ENCODE assay signal across 1 cellular context in the genomic region with DNA sequence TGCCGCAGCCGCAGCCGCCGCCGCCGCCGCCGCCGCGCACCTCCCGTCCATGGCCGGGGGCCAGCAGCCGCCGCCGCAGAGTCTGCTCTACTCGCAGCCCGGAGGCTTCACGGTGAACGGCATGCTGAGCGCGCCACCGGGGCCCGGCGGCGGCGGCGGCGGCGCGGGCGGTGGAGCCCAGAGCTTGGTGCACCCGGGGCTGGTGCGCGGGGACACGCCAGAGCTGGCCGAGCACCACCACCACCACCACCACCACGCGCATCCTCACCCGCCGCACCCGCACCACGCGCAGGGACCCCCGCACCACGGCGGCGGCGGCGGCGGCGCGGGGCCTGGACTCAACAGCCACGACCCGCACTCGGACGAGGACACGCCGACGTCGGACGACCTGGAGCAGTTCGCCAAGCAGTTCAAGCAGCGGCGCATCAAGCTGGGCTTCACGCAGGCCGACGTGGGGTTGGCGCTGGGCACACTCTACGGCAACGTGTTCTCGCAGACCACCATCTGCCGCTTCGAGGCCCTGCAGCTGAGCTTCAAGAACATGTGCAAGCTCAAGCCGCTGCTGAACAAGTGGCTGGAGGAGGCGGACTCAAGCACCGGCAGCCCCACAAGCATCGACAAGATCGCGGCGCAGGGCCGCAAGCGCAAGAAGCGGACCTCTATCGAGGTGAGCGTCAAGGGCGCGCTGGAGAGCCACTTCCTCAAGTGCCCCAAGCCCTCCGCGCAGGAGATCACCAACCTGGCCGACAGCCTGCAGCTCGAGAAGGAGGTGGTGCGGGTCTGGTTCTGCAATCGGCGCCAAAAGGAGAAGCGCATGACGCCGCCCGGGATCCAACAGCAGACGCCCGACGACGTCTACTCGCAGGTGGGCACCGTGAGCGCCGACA.
TF ChIP-seq lines count a peak whose summit lies in the region.

No MANE protein-coding gene starts in this region.

TF ChIP-seq in HepG2, 621 proteins besides CTCF, POLR2A, EP300 and RAD21 (continued from another document):
- TF ChIP-seq, protein P1, sequence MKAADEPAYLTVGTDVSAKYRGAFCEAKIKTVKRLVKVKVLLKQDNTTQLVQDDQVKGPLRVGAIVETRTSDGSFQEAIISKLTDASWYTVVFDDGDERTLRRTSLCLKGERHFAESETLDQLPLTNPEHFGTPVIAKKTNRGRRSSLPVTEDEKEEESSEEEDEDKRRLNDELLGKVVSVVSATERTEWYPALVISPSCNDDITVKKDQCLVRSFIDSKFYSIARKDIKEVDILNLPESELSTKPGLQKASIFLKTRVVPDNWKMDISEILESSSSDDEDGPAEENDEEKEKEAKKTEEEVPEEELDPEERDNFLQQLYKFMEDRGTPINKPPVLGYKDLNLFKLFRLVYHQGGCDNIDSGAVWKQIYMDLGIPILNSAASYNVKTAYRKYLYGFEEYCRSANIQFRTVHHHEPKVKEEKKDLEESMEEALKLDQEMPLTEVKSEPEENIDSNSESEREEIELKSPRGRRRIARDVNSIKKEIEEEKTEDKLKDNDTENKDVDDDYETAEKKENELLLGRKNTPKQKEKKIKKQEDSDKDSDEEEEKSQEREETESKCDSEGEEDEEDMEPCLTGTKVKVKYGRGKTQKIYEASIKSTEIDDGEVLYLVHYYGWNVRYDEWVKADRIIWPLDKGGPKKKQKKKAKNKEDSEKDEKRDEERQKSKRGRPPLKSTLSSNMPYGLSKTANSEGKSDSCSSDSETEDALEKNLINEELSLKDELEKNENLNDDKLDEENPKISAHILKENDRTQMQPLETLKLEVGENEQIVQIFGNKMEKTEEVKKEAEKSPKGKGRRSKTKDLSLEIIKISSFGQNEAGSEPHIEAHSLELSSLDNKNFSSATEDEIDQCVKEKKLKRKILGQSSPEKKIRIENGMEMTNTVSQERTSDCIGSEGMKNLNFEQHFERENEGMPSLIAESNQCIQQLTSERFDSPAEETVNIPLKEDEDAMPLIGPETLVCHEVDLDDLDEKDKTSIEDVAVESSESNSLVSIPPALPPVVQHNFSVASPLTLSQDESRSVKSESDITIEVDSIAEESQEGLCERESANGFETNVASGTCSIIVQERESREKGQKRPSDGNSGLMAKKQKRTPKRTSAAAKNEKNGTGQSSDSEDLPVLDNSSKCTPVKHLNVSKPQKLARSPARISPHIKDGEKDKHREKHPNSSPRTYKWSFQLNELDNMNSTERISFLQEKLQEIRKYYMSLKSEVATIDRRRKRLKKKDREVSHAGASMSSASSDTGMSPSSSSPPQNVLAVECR (CRISPR knock-in tag; IDR thresholded peaks at IDR 0.05; ENCODE audit: borderline replicate concordance): no peak
- TF ChIP-seq CBX5 (CRISPR knock-in tag; IDR thresholded peaks at IDR 0.05; ENCODE audit: borderline replicate concordance): no peak
- TF ChIP-seq TGIF2 (CRISPR knock-in tag; IDR thresholded peaks at IDR 0.05): no peak
- no peak for TF ChIP-seq NFE2L1 (CRISPR knock-in tag; IDR thresholded peaks at IDR 0.05; ENCODE audit: borderline replicate concordance)
- TF ChIP-seq, protein P2, sequence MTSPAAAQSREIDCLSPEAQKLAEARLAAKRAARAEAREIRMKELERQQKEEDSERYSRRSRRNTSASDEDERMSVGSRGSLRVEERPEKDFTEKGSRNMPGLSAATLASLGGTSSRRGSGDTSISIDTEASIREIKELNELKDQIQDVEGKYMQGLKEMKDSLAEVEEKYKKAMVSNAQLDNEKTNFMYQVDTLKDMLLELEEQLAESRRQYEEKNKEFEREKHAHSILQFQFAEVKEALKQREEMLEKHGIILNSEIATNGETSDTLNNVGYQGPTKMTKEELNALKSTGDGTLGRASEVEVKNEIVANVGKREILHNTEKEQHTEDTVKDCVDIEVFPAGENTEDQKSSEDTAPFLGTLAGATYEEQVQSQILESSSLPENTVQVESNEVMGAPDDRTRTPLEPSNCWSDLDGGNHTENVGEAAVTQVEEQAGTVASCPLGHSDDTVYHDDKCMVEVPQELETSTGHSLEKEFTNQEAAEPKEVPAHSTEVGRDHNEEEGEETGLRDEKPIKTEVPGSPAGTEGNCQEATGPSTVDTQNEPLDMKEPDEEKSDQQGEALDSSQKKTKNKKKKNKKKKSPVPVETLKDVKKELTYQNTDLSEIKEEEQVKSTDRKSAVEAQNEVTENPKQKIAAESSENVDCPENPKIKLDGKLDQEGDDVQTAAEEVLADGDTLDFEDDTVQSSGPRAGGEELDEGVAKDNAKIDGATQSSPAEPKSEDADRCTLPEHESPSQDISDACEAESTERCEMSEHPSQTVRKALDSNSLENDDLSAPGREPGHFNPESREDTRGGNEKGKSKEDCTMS (CRISPR knock-in tag; conservative IDR thresholded peaks at IDR 0.05): no peak
- TF ChIP-seq PCBP2 (optimal IDR thresholded peaks at IDR 0.05; ENCODE audit: low read depth, low read length, poor library complexity, severe bottlenecking): no peak
- TF ChIP-seq ZHX1 (CRISPR knock-in tag; IDR thresholded peaks at IDR 0.05; ENCODE audit: low read depth): 0 out of 2 replicates have a peak, but pooled peaks have one; percentile 31
- 0 out of 2 replicates have a peak, but pooled peaks have one; percentile 55 for TF ChIP-seq DNMT1 (CRISPR knock-in tag; IDR thresholded peaks at IDR 0.05)
- TF ChIP-seq, protein P3, sequence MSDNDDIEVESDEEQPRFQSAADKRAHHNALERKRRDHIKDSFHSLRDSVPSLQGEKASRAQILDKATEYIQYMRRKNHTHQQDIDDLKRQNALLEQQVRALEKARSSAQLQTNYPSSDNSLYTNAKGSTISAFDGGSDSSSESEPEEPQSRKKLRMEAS (IDR thresholded peaks at IDR 0.05): no peak
- TF ChIP-seq ATF7 (IDR thresholded peaks at IDR 0.05): no peak
- no peak for TF ChIP-seq ATF7 (CRISPR knock-in tag; IDR thresholded peaks at IDR 0.05)
- TF ChIP-seq, protein P4, sequence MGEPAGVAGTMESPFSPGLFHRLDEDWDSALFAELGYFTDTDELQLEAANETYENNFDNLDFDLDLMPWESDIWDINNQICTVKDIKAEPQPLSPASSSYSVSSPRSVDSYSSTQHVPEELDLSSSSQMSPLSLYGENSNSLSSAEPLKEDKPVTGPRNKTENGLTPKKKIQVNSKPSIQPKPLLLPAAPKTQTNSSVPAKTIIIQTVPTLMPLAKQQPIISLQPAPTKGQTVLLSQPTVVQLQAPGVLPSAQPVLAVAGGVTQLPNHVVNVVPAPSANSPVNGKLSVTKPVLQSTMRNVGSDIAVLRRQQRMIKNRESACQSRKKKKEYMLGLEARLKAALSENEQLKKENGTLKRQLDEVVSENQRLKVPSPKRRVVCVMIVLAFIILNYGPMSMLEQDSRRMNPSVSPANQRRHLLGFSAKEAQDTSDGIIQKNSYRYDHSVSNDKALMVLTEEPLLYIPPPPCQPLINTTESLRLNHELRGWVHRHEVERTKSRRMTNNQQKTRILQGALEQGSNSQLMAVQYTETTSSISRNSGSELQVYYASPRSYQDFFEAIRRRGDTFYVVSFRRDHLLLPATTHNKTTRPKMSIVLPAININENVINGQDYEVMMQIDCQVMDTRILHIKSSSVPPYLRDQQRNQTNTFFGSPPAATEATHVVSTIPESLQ (CRISPR knock-in tag; conservative IDR thresholded peaks at IDR 0.05): no peak
- 0 out of 2 replicates have a peak, but pooled peaks have one; percentile 24 for TF ChIP-seq HOXA3 (CRISPR knock-in tag; IDR thresholded peaks at IDR 0.05)
- TF ChIP-seq, protein P5, sequence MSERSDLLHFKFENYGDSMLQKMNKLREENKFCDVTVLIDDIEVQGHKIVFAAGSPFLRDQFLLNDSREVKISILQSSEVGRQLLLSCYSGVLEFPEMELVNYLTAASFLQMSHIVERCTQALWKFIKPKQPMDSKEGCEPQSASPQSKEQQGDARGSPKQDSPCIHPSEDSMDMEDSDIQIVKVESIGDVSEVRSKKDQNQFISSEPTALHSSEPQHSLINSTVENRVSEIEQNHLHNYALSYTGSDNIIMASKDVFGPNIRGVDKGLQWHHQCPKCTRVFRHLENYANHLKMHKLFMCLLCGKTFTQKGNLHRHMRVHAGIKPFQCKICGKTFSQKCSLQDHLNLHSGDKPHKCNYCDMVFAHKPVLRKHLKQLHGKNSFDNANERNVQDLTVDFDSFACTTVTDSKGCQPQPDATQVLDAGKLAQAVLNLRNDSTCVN (CRISPR knock-in tag; IDR thresholded peaks at IDR 0.05; ENCODE audit: borderline replicate concordance): no peak
- no peak for TF ChIP-seq MXD1 (CRISPR knock-in tag; IDR thresholded peaks at IDR 0.05)
TF ChIP-seq in HepG2: peak in this region for 3.
